In genomic region chr20:58048096-58048702, GRCh38 we compare ENCODE assay signal across 10 cellular contexts.
DNase-seq lines count a peak whose midpoint lies in the region; ATAC-seq and TF ChIP-seq lines count a peak whose summit lies in the region.
"Had no signal": no experiment of that assay in that cellular context is flagged by ENCODE, and none has a peak within 500 bp of the region (broad histone marks: within the 10 kb centered on the region; RNA-seq: fewer than 3 reads in every experiment).

No MANE protein-coding gene starts in this region.

- peaks cover 70% of the 10 kb centered on the region for H3K27me3 ChIP-seq in MM.1S (replicated peaks; ENCODE audit: insufficient read depth, low read length)
- H3K27me3 ChIP-seq in brain microvascular endothelial cell (replicated peaks): no peaks in the 10 kb centered on the region

- H3K36me3 ChIP-seq in MM.1S (replicated peaks; ENCODE audit: insufficient read depth, low read length) (no peaks in the 10 kb centered on the region), brain microvascular endothelial cell (replicated peaks) (no peaks in the 10 kb centered on the region)

- peaks cover 0 to 6% of the 10 kb centered on the region in 2 donors for H3K9me3 Mint-ChIP-seq in activated T-cell treated with anti-CD3 and anti-CD28 coated beads, Interleukin-2, amount 50 U/mL, for 72 hours

- no peaks in the 10 kb centered on the region for H3F3A ChIP-seq in MM.1S (ENCODE audit: insufficient read depth, low read length)

- H3K79me2 ChIP-seq in MM.1S (ENCODE audit: low read length): no peaks in the 10 kb centered on the region

- no peak overlapping the region for H3K4me2 ChIP-seq in MM.1S (ENCODE audit: low read depth, low read length)

- peaks cover 18% of the 10 kb centered on the region for H3K27me3 Mint-ChIP-seq in activated T-cell treated with anti-CD3 and anti-CD28 coated beads, Interleukin-2, amount 50 U/mL, for 72 hours (ENCODE audit: low read depth)

- H3K4me1 Mint-ChIP-seq in activated T-cell treated with anti-CD3 and anti-CD28 coated beads, Interleukin-2, amount 50 U/mL, for 72 hours (ENCODE audit: low read depth): no peaks in the 10 kb centered on the region
- H3K4me1 Mint-ChIP-seq: T-cell had no signal

- no peak overlapping the region for H3K27ac Mint-ChIP-seq in activated T-cell treated with anti-CD3 and anti-CD28 coated beads, Interleukin-2, amount 50 U/mL, for 72 hours
- H3K27ac Mint-ChIP-seq: T-cell had no signal

- no peak overlapping the region for H3K9ac ChIP-seq in MM.1S (ENCODE audit: low read length)

- TF ChIP-seq CTCF in MM.1S (IDR thresholded peaks at IDR 0.05; ENCODE audit: low read length) (no peak), brain microvascular endothelial cell (IDR thresholded peaks at IDR 0.05; ENCODE audit: low read depth, low read length, missing control alignments) (no peak)

- H3K9me3 ChIP-seq in MM.1S (replicated peaks; ENCODE audit: insufficient read depth, low read length): no peaks in the 10 kb centered on the region

- H3K4me3 ChIP-seq in MM.1S (ENCODE audit: low read length): no peak overlapping the region
- H3K4me3 ChIP-seq in brain microvascular endothelial cell (ENCODE audit: low read depth, low read length): no peak overlapping the region

- H2AFZ ChIP-seq in MM.1S (ENCODE audit: low read length): no peak overlapping the region

- in situ Hi-C loops in brain microvascular endothelial cell (cut with HindIII; ENCODE audit: low pct_ligation_motif_present, low sequenced_read_pairs): no loop called here

- H4K20me1 ChIP-seq in MM.1S (ENCODE audit: insufficient read depth, low read length): no peaks in the 10 kb centered on the region

- DNase-seq in Daoy (ENCODE audit: low read depth): peak; percentile 72
- DNase-seq in MM.1S: peak; percentile 14
- DNase-seq in brain microvascular endothelial cell: peak; percentile 18
- peak; percentile 5 for DNase-seq in midbrain (lab: John Stamatoyannopoulos, UW)
- no peak for DNase-seq in activated T-cell treated with anti-CD3 and anti-CD28 coated beads, Interleukin-2, amount 50 U/mL, for 72 hours
- no peak for DNase-seq in retina
- DNase-seq in SHP77 (lab: John Stamatoyannopoulos, UW): no peak
- DNase-seq: T-cell had no signal

- ATAC-seq in activated T-cell treated with anti-CD3 and anti-CD28 coated beads, Interleukin-2, amount 50 U/mL, for 72 hours (replicated peaks in 1 of 2): no peak
- no peak for ATAC-seq in HG03457 (IDR thresholded peaks at IDR 0.05; ENCODE audit: unreplicated experiment)
- ATAC-seq: T-cell had no signal

- no peaks in the 10 kb centered on the region for H3K9me2 ChIP-seq in MM.1S (replicated peaks; ENCODE audit: insufficient read depth, low read length)

- peaks cover 0 to 3% of the 10 kb centered on the region in 2 donors for H3K36me3 Mint-ChIP-seq in activated T-cell treated with anti-CD3 and anti-CD28 coated beads, Interleukin-2, amount 50 U/mL, for 72 hours (ENCODE audit: insufficient read depth in 2 of 2)
- H3K36me3 Mint-ChIP-seq: brain, T-cell had no signal

- no peaks in the 10 kb centered on the region for H3K4me1 ChIP-seq in MM.1S (ENCODE audit: low read length)

- no peak overlapping the region for H3K27ac ChIP-seq in MM.1S (ENCODE audit: low read length)
- H3K27ac ChIP-seq in brain microvascular endothelial cell: no peak overlapping the region

- no peak overlapping the region for H3K4me3 Mint-ChIP-seq in activated T-cell treated with anti-CD3 and anti-CD28 coated beads, Interleukin-2, amount 50 U/mL, for 72 hours
- H3K4me3 Mint-ChIP-seq: brain, T-cell had no signal

Comparison
In these comparisons a context has a peak if more than half of its experiments do, and no peak if none do; other contexts are left out.
1. DNase-seq: peak in Daoy (single experiment), MM.1S (single experiment), brain microvascular endothelial cell (single experiment) and midbrain (single experiment); none in activated T-cell treated with anti-CD3 and anti-CD28 coated beads, Interleukin-2, amount 50 U/mL, for 72 hours (0 of 2), retina (single experiment) and SHP77 (0 of 2).